24 cellular contexts compared by ENCODE assay signal in the genomic region with DNA sequence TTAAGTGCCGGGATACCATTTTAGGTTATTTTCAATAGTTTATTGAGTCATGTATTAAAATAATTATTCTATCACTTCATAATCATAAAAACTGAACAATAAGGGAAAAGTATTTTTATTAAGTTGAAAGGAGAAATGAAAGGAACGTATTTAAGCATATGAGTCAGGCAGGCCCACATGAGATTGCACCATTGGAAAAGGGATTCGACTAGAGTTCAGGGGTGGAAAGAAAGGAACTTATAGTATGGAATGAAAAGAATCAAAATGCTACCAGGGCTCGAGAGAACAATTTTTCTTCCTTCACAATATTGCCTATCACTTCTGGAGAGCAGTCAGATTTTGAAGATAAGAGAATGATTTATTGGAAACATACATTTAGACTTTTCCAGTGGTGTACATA.
"Had no signal": no experiment of that assay in that cellular context is flagged by ENCODE, and none has a peak within 500 bp of the region (broad histone marks: within the 10 kb centered on the region; RNA-seq: fewer than 3 reads in every experiment).

No MANE protein-coding gene starts in this region.

- H3K9me3 ChIP-seq: ovary, psoas muscle, right lobe of liver, sigmoid colon, thoracic aorta, thyroid gland, tibial nerve, upper lobe of right lung, uterus had no signal

- H3K4me1 ChIP-seq: neural progenitor cell, parathyroid adenoma, psoas muscle, right lobe of liver, sigmoid colon, stomach, thyroid gland, tibial nerve, upper lobe of right lung, uterus had no signal

- H2AFZ ChIP-seq: neural progenitor cell, parathyroid adenoma had no signal

- H3K4me3 ChIP-seq: neural progenitor cell, ovary, psoas muscle, right lobe of liver, sigmoid colon, stomach, thoracic aorta, thyroid gland, tibial nerve, upper lobe of right lung, uterus had no signal

- H3K9ac ChIP-seq: neural progenitor cell, parathyroid adenoma had no signal

- H3K36me3 ChIP-seq: neural progenitor cell, ovary, right lobe of liver, sigmoid colon, stomach, thoracic aorta, thyroid gland, tibial nerve, upper lobe of right lung, uterus had no signal

- H3K27me3 ChIP-seq: neural progenitor cell, ovary, right lobe of liver, sigmoid colon, stomach, thyroid gland, tibial nerve, upper lobe of right lung, uterus had no signal

- DNase-seq: natural killer cell; occipital lobe; ovary; posterior cingulate gyrus; psoas muscle; right cardiac atrium; right lobe of liver; sigmoid colon; small intestine; stimulated activated CD4-positive, alpha-beta T cell treated with anti-CD3 and anti-CD28 coated beads, Interleukin-15, amount 100 ng/mL, for 24 hours; stimulated activated CD4-positive, alpha-beta T cell treated with anti-CD3 and anti-CD28 coated beads, Interleukin-2, amount 100 ng/mL, for 24 hours; stimulated activated CD4-positive, alpha-beta T cell treated with anti-CD3 and anti-CD28 coated beads, Interleukin-2, amount 100 ng/mL, for 48 hours; stimulated activated CD4-positive, alpha-beta T cell treated with anti-CD3 and anti-CD28 coated beads, Interleukin-4, amount 100 ng/mL, for 24 hours; stimulated activated naive B cell treated with anti-CD40 and anti-IgM and Interleukin-4, amounts not matched to agents 10 μg/mL and 1 μg/mL and 100 μg/mL, for 72 hours; stimulated activated naive CD4-positive, alpha-beta T cell treated with Interleukin-2 at 50 U/mL for 16 hours; stomach; thyroid gland; upper lobe of right lung; uterus had no signal

- H3K4me2 ChIP-seq: neural progenitor cell had no signal

- H3K79me2 ChIP-seq: parathyroid adenoma had no signal

- ATAC-seq: natural killer cell; psoas muscle; right cardiac atrium; right lobe of liver; stimulated activated effector memory CD8-positive, alpha-beta T cell treated with anti-CD3 and anti-CD28 coated beads, Interleukin-12 subunit alpha, Interleukin-12 subunit beta, amount 100 ng/mL, for 72 hours; stimulated activated naive B cell treated with anti-CD40 and anti-IgM and Interleukin-4, amounts not matched to agents 10 μg/mL and 1 μg/mL and 100 μg/mL, for 72 hours; upper lobe of right lung had no signal

- H3K27ac ChIP-seq: neural progenitor cell, ovary, parathyroid adenoma, psoas muscle, right lobe of liver, sigmoid colon, stomach, thoracic aorta, thyroid gland, tibial nerve, upper lobe of right lung, uterus had no signal
